ENCODE assay signal across 1 cellular context in the genomic region with DNA sequence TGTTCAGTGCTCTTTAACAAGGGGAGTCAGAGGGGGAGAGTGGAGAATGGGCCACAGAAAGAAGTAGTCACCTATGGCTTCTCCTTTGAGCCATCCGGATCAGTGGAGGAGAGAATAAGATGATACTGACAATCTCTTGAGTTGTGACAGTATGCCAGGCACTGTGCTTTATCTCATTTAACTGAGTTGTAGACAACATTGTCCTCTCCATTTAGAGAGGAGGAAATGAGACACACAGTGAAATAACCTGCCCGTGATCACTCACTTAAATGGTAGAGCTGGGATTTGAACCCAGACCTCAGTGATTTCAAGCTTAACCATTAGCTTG.
TF ChIP-seq lines count a peak whose summit lies in the region.

No MANE protein-coding gene starts in this region.

TF ChIP-seq in IMR-90, 13 proteins besides CTCF, POLR2A, EP300 and RAD21:
- no peak for TF ChIP-seq FOS (IDR thresholded peaks at IDR 0.05; ENCODE audit: low read depth, low read length)
- no peak for TF ChIP-seq RFX5 (IDR thresholded peaks at IDR 0.05; ENCODE audit: low read depth, low read length)
- no peak for TF ChIP-seq NFE2L2 (IDR thresholded peaks at IDR 0.05; ENCODE audit: low read depth, low read length)
- no peak for TF ChIP-seq SMC3 (IDR thresholded peaks at IDR 0.05; ENCODE audit: low read depth, low read length)
- TF ChIP-seq MAFK (IDR thresholded peaks at IDR 0.05; ENCODE audit: low read depth, low read length) = no peak
- TF ChIP-seq MXI1 (IDR thresholded peaks at IDR 0.05; ENCODE audit: borderline replicate concordance, low read depth, low read length) = no peak
- no peak for TF ChIP-seq MAZ (IDR thresholded peaks at IDR 0.05; ENCODE audit: borderline replicate concordance, low read depth, low read length)
- no peak for TF ChIP-seq CHD1 (IDR thresholded peaks at IDR 0.05; ENCODE audit: low read depth, low read length)
- TF ChIP-seq, protein P1, sequence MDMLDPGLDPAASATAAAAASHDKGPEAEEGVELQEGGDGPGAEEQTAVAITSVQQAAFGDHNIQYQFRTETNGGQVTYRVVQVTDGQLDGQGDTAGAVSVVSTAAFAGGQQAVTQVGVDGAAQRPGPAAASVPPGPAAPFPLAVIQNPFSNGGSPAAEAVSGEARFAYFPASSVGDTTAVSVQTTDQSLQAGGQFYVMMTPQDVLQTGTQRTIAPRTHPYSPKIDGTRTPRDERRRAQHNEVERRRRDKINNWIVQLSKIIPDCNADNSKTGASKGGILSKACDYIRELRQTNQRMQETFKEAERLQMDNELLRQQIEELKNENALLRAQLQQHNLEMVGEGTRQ (IDR thresholded peaks at IDR 0.05; ENCODE audit: low read depth, low read length) = no peak
- TF ChIP-seq BHLHE40 (IDR thresholded peaks at IDR 0.05; ENCODE audit: low read depth, low read length) = no peak
- TF ChIP-seq CEBPB (IDR thresholded peaks at IDR 0.05; ENCODE audit: low read depth, low read length) = no peak
- no peak for TF ChIP-seq ELK1 (IDR thresholded peaks at IDR 0.05; ENCODE audit: borderline replicate concordance, low read depth, low read length)
- TF ChIP-seq RCOR1 (IDR thresholded peaks at IDR 0.05; ENCODE audit: insufficient replicate concordance, low read length) = no peak
TF ChIP-seq in IMR-90: peak in this region for 0.
